In the genomic region with DNA sequence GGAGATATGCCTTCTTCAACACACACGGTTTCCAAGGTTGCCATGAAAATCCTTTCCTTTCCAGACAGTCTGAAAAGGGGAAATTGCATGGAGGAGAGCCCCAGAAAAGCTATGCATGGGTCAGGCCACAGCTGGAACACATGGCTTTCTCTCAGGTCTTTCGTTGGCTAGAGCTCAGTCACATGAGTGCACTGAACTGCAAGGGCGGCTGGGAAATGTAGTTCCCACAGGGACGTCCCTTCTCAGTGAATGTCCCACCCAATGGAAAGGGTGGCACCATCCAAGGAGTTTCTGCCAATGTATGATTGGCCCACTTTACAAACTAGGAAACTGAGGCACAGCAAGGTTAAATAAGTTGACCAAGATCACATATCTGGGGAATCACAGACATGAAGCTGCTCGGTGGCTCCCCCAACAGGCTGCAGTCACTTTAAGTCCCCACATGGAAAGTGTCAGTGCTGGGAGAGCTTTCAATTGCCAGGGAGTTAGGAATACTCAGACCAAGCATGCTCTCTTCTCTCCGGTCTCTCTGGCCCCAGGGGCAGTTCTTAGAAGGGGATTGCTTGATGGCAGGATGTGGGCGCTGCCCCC, we compare ENCODE assay signal across 22 cellular contexts.
DNase-seq lines count a peak whose midpoint lies in the region; ATAC-seq and TF ChIP-seq lines count a peak whose summit lies in the region.
"Had no signal": no experiment of that assay in that cellular context is flagged by ENCODE, and none has a peak within 500 bp of the region (broad histone marks: within the 10 kb centered on the region; RNA-seq: fewer than 3 reads in every experiment).

No MANE protein-coding gene starts in this region.

- H3K23ac ChIP-seq in mesendoderm (ENCODE audit: low read length): no peak overlapping the region

- no peak overlapping the region for H3K27ac ChIP-seq in DOHH2 (ENCODE audit: low read depth, low read length)
- H3K27ac ChIP-seq in Karpas-422 (ENCODE audit: low read length): no peak overlapping the region
- no peak overlapping the region for H3K27ac ChIP-seq in OCI-LY7 (ENCODE audit: low read depth, low read length, poor library complexity, severe bottlenecking)
- no peak overlapping the region for H3K27ac ChIP-seq in mesendoderm (ENCODE audit: low read depth, low read length)
- H3K27ac ChIP-seq in upper lobe of left lung: no peak overlapping the region
- H3K27ac ChIP-seq: BLaER1, SK-N-MC had no signal

- H3K18ac ChIP-seq in mesendoderm (ENCODE audit: low read length): no peak overlapping the region

- no peak overlapping the region for H3K9ac ChIP-seq in Karpas-422 (ENCODE audit: low read length)
- H3K9ac ChIP-seq in mesendoderm (ENCODE audit: low read length): no peak overlapping the region
- H3K9ac ChIP-seq: BLaER1 had no signal

- H3K9me3 ChIP-seq in DOHH2 (ENCODE audit: control insufficient read depth, insufficient read depth, low read length) (no peaks in the 10 kb centered on the region), Karpas-422 (ENCODE audit: low read length) (no peaks in the 10 kb centered on the region), OCI-LY7 (ENCODE audit: low read length) (no peaks in the 10 kb centered on the region), upper lobe of left lung (no peaks in the 10 kb centered on the region), HAP-1 (no peaks in the 10 kb centered on the region)
- H3K9me3 ChIP-seq: BLaER1 had no signal

- H2BK15ac ChIP-seq in mesendoderm (replicated peaks; ENCODE audit: low read depth): no peak overlapping the region

- H3K4me1 ChIP-seq in DOHH2 (ENCODE audit: control insufficient read depth, low read length) (no peaks in the 10 kb centered on the region), Karpas-422 (ENCODE audit: low read length) (no peaks in the 10 kb centered on the region), OCI-LY7 (ENCODE audit: insufficient read depth, low read length, poor library complexity, severe bottlenecking) (no peaks in the 10 kb centered on the region), mesendoderm (ENCODE audit: control insufficient read depth, low read depth, low read length) (no peaks in the 10 kb centered on the region), upper lobe of left lung (no peaks in the 10 kb centered on the region), HAP-1 (no peaks in the 10 kb centered on the region)

- H3K4me2 ChIP-seq in DOHH2 (ENCODE audit: low read length) (no peak overlapping the region), Karpas-422 (ENCODE audit: low read depth, low read length, poor library complexity, severe bottlenecking) (no peak overlapping the region), OCI-LY7 (ENCODE audit: low read length) (no peak overlapping the region), mesendoderm (ENCODE audit: low read length) (no peak overlapping the region)

- intact Hi-C loops in OCI-LY7 (cut with micrococcal nuclease; ENCODE audit: unreplicated experiment): no loop called here

- CTCF ChIA-PET in OCI-LY7 (lab: Charles Lee; ENCODE audit: unreplicated experiment): no interaction called here

- no peaks in the 10 kb centered on the region for H3K79me1 ChIP-seq in mesendoderm (ENCODE audit: low read length)

- no CpG with 5 or more reads among the region's 7 CpGs for WGBS in mesendoderm (ENCODE audit: extremely low coverage, insufficient coverage, low lambda C conversion rate)
- 78 to 85% methylated on average over 5 to 7 of the region's 7 CpGs for WGBS in upper lobe of left lung, 2 donors

- ATAC-seq in upper lobe of left lung (ENCODE audit: low FRiP score in 2 of 2) (no peak), HG03460 (IDR thresholded peaks at IDR 0.05; ENCODE audit: unreplicated experiment) (no peak)
- ATAC-seq: PC-3, T-helper 17 cell had no signal

- BruUV-seq in OCI-LY7 (replicated peaks; lab: Mats Ljungman, UMichigan): no TSS peak

- H2BK120ac ChIP-seq in mesendoderm (ENCODE audit: low read depth, low read length): no peak overlapping the region

- no peak overlapping the region for H3K56ac ChIP-seq in mesendoderm (ENCODE audit: low read length)

- TF ChIP-seq EP300 in upper lobe of left lung (IDR thresholded peaks at IDR 0.05): no peak

- H3K4ac ChIP-seq in mesendoderm (ENCODE audit: low read depth, low read length): no peak overlapping the region

- H3K4me3 ChIP-seq in DOHH2 (ENCODE audit: low read length) (no peak overlapping the region), Karpas-422 (ENCODE audit: low read length) (no peak overlapping the region), OCI-LY7 (ENCODE audit: low read depth, low read length, poor library complexity, severe bottlenecking) (no peak overlapping the region), mesendoderm (ENCODE audit: low read length) (no peak overlapping the region), upper lobe of left lung (no peak overlapping the region), HAP-1 (no peak overlapping the region)
- H3K4me3 ChIP-seq: BLaER1, SK-N-MC had no signal

- H3F3A ChIP-seq in DOHH2 (ENCODE audit: control insufficient read depth, insufficient read depth): no peaks in the 10 kb centered on the region

- H3K27me3 ChIP-seq in DOHH2 (ENCODE audit: control insufficient read depth, low read length) (no peaks in the 10 kb centered on the region), Karpas-422 (ENCODE audit: low read length) (no peaks in the 10 kb centered on the region), mesendoderm (ENCODE audit: insufficient read depth, low read length, poor library complexity) (no peaks in the 10 kb centered on the region), upper lobe of left lung (no peaks in the 10 kb centered on the region), HAP-1 (ENCODE audit: low read depth) (no peaks in the 10 kb centered on the region)
- H3K27me3 ChIP-seq: BLaER1 had no signal

- H4K20me1 ChIP-seq in DOHH2 (ENCODE audit: control insufficient read depth, insufficient read depth, low read depth, low read length): no peaks in the 10 kb centered on the region
- no peaks in the 10 kb centered on the region for H4K20me1 ChIP-seq in Karpas-422 (ENCODE audit: insufficient read depth, low read depth, low read length)
- no peaks in the 10 kb centered on the region for H4K20me1 ChIP-seq in OCI-LY7 (ENCODE audit: insufficient read depth, low read length)
- H4K20me1 ChIP-seq: BLaER1 had no signal

- H3K36me3 ChIP-seq in DOHH2 (ENCODE audit: control insufficient read depth, low read length) (no peaks in the 10 kb centered on the region), Karpas-422 (ENCODE audit: insufficient read depth, low read length) (no peaks in the 10 kb centered on the region), OCI-LY7 (ENCODE audit: insufficient read depth, low read length) (no peaks in the 10 kb centered on the region), mesendoderm (ENCODE audit: control insufficient read depth, insufficient read depth, low read length) (no peaks in the 10 kb centered on the region), upper lobe of left lung (no peaks in the 10 kb centered on the region), HAP-1 (replicated peaks) (no peaks in the 10 kb centered on the region)
- H3K36me3 ChIP-seq: BLaER1 had no signal

- POLR2A ChIA-PET in OCI-LY7 (lab: Charles Lee): interaction anchor here (0.6 to 0.7 kb wide), 2 partner anchors 58 to 457 kb away, joined by 3 to 4 read pairs; no protein-coding TSS in a partner anchor

- H3K9me2 ChIP-seq in DOHH2 (replicated peaks; ENCODE audit: control insufficient read depth, low read length) (no peaks in the 10 kb centered on the region), Karpas-422 (replicated peaks; ENCODE audit: insufficient read depth, low read length) (no peaks in the 10 kb centered on the region), OCI-LY7 (ENCODE audit: insufficient read depth, low read length) (no peaks in the 10 kb centered on the region)

- H3K79me2 ChIP-seq in DOHH2 (ENCODE audit: control insufficient read depth, low read length) (no peaks in the 10 kb centered on the region), Karpas-422 (ENCODE audit: low read length) (no peaks in the 10 kb centered on the region), OCI-LY7 (ENCODE audit: insufficient read depth, low read depth, low read length) (no peaks in the 10 kb centered on the region), mesendoderm (ENCODE audit: control insufficient read depth, insufficient read depth, low read length) (no peaks in the 10 kb centered on the region)

- H4K5ac ChIP-seq in mesendoderm (ENCODE audit: low read length): no peak overlapping the region

- no peak overlapping the region for H2AK5ac ChIP-seq in mesendoderm (ENCODE audit: low read length)

- in situ Hi-C loops in HAP-1 (cut with MboI; ENCODE audit: low sequenced_read_pairs): no loop called here

- H2BK5ac ChIP-seq in mesendoderm (ENCODE audit: low read length): no peak overlapping the region

- no peak for TF ChIP-seq POLR2A in upper lobe of left lung (IDR thresholded peaks at IDR 0.05)

- TF ChIP-seq CTCF in DOHH2 (IDR thresholded peaks at IDR 0.05; ENCODE audit: low read depth, low read length, poor library complexity, severe bottlenecking) (peak; percentile 20), OCI-LY7 (conservative IDR thresholded peaks at IDR 0.05; ENCODE audit: low read length) (peak; percentile 38; the same call in 1 of the 2 replicates), upper lobe of left lung (IDR thresholded peaks at IDR 0.05) (no peak)

- H4K8ac ChIP-seq in mesendoderm (ENCODE audit: low read depth, low read length): no peak overlapping the region

- H2AFZ ChIP-seq in Karpas-422 (ENCODE audit: low read length) (no peak overlapping the region), OCI-LY7 (ENCODE audit: low read length) (no peak overlapping the region)

- DNase-seq in Karpas-422 (peak; percentile 45), OCI-LY7 (ENCODE audit: low spot score) (no peak), mesendoderm (peak; percentile 22), upper lobe of left lung (no peak), NCI-H1694 (lab: John Stamatoyannopoulos, UW) (no peak), HAP-1 (ENCODE audit: low spot score in 2 of 2) (no peak)
- DNase-seq: ACHN; CD4-positive, alpha-beta memory T cell; GOT3; KBM-7; NCI-H1105 treated with DMSO at 0.1 percent for 48 hours; NCI-H1694 treated with DMSO at 0.1 percent for 48 hours; NCI-H2081 treated with DMSO at 0.1 percent for 48 hours; PC-3; RPMI8226; SHP77; SW 1271; T-helper 17 cell had no signal

Comparison
In these comparisons a context has a peak if more than half of its experiments do, and no peak if none do; other contexts are left out.
1. CTCF ChIP-seq: peak in DOHH2 (single experiment) and OCI-LY7 (single experiment); none in upper lobe of left lung (0 of 6).
2. DNase-seq: peak in Karpas-422 (single experiment) and mesendoderm (single experiment); none in OCI-LY7 (single experiment), upper lobe of left lung (0 of 2), NCI-H1694 (single experiment) and HAP-1 (0 of 2).